11 cellular contexts compared by ENCODE assay signal in genomic region chr5:171314728-171315385, GRCh38. TPM values are rescaled to one million over a fixed set of nuclear protein-coding genes. Genes with fewer than 3 reads are reported as not detected.
DNase-seq lines count a peak whose midpoint lies in the region; ATAC-seq, FAIRE-seq and TF ChIP-seq lines count a peak whose summit lies in the region.
"Had no signal": no experiment of that assay in that cellular context is flagged by ENCODE, and none has a peak within 500 bp of the region (broad histone marks: within the 10 kb centered on the region; RNA-seq: fewer than 3 reads in every experiment).

No MANE protein-coding gene starts in this region.

- 0 to 3% methylated on average over 8 to 53 of the region's 53 CpGs for WGBS in testis, 2 donors

- H3K4me1 Mint-ChIP-seq in activated CD4-positive, alpha-beta T cell treated with anti-CD3 and anti-CD28 coated beads for 36 hours: peaks cover 23% of the 10 kb centered on the region

- FAIRE-seq in H54 (lab: Jason Lieb, UNC): no peak

- H3K36me3 Mint-ChIP-seq in activated CD4-positive, alpha-beta T cell treated with anti-CD3 and anti-CD28 coated beads for 36 hours (ENCODE audit: low read depth): no peaks in the 10 kb centered on the region

- H3K27ac Mint-ChIP-seq in activated CD4-positive, alpha-beta T cell treated with anti-CD3 and anti-CD28 coated beads for 36 hours: no peak overlapping the region

- H3K36me3 ChIP-seq in brain microvascular endothelial cell (replicated peaks) (no peaks in the 10 kb centered on the region), left lung (no peaks in the 10 kb centered on the region), testis (ENCODE audit: low read depth, missing control alignments) (no peaks in the 10 kb centered on the region)

- no peaks in the 10 kb centered on the region for H3K9me3 ChIP-seq in left lung
- H3K9me3 ChIP-seq in testis: no peaks in the 10 kb centered on the region

- POLR2A ChIA-PET in activated CD4-positive, alpha-beta T cell treated with anti-CD3 and anti-CD28 coated beads for 36 hours (lab: Charles Lee): no interaction called here

- H3K27me3 Mint-ChIP-seq in activated CD4-positive, alpha-beta T cell treated with anti-CD3 and anti-CD28 coated beads for 36 hours: peaks cover 65% of the 10 kb centered on the region

- H3K4me1 ChIP-seq in left lung (peaks cover 18 to 46% of the 10 kb centered on the region in 2 donors), testis (peaks cover 30% of the 10 kb centered on the region)

- TF ChIP-seq POLR2A in testis (IDR thresholded peaks at IDR 0.05): no peak
- TF ChIP-seq POLR2A in H54 (IDR thresholded peaks at IDR 0.05; ENCODE audit: low read depth, low read length): no peak
- no peak for TF ChIP-seq POLR2A in GM18505 (IDR thresholded peaks at IDR 0.05; ENCODE audit: borderline replicate concordance, extremely low read depth, insufficient read depth, insufficient read length)

- H3K4me3 Mint-ChIP-seq in activated CD4-positive, alpha-beta T cell treated with anti-CD3 and anti-CD28 coated beads for 36 hours: no peak overlapping the region

- TF ChIP-seq CTCF in brain microvascular endothelial cell (IDR thresholded peaks at IDR 0.05; ENCODE audit: low read depth, low read length, missing control alignments) (peak; percentile 12), left lung (IDR thresholded peaks at IDR 0.05) (no peak), testis (IDR thresholded peaks at IDR 0.05) (no peak)

- H3K27me3 ChIP-seq in brain microvascular endothelial cell (replicated peaks): peaks cover 95% of the 10 kb centered on the region
- H3K27me3 ChIP-seq in left lung: peaks cover 97 to 100% of the 10 kb centered on the region in 2 donors
- H3K27me3 ChIP-seq in testis: peaks cover 6% of the 10 kb centered on the region

- no peak overlapping the region for H3K4me3 ChIP-seq in brain microvascular endothelial cell (ENCODE audit: low read depth, low read length)
- no peak overlapping the region for H3K4me3 ChIP-seq in left lung
- no peak overlapping the region for H3K4me3 ChIP-seq in testis

- CTCF ChIA-PET in activated CD4-positive, alpha-beta T cell treated with anti-CD3 and anti-CD28 coated beads for 36 hours (lab: Charles Lee): interaction anchor here (1.3 kb wide), 1 partner anchor 8 kb away, joined by 3 read pairs; no protein-coding TSS in a partner anchor

- DNase-seq in activated CD4-positive, alpha-beta T cell treated with anti-CD3 and anti-CD28 coated beads for 36 hours: peak; percentile 7
- no peak for DNase-seq in activated CD4-positive, alpha-beta T cell treated with anti-CD3 and anti-CD28 coated beads, Interleukin-2, amount 50 U/mL, for 4 hours
- no peak for DNase-seq in brain microvascular endothelial cell
- DNase-seq in left lung: peak in 1 of 2 donors; percentile 68
- peak; percentile 50 for DNase-seq in testis
- no peak for DNase-seq in H54 (ENCODE audit: insufficient read length, low spot score)
- no peak for DNase-seq in amniotic stem cell (lab: John Stamatoyannopoulos, UW)
- DNase-seq: Kasumi-1, NCI-H187 had no signal

- no peak for ATAC-seq in activated CD4-positive, alpha-beta T cell treated with anti-CD3 and anti-CD28 coated beads for 36 hours
- peak; percentile 50 for ATAC-seq in left lung
- no peak for ATAC-seq in GM18505 (IDR thresholded peaks at IDR 0.05; ENCODE audit: unreplicated experiment)

- in situ Hi-C loops in brain microvascular endothelial cell (cut with HindIII; ENCODE audit: low pct_ligation_motif_present, low sequenced_read_pairs): no loop called here

- intact Hi-C loops in activated CD4-positive, alpha-beta T cell treated with anti-CD3 and anti-CD28 coated beads for 36 hours (cut with DNase I, micrococcal nuclease): loop anchor here (5.0 to 10.0 kb wide), 2 partner anchors 1917 to 1930 kb away; no protein-coding TSS in a partner anchor
- intact Hi-C loops in left lung (cut with DNase I) (no loop called here), testis (cut with DNase I; ENCODE audit: low total_unique reads) (no loop called here)

- H3K9me3 Mint-ChIP-seq in activated CD4-positive, alpha-beta T cell treated with anti-CD3 and anti-CD28 coated beads for 36 hours (ENCODE audit: low read depth): no peaks in the 10 kb centered on the region

- no peak overlapping the region for H3K27ac ChIP-seq in brain microvascular endothelial cell
- H3K27ac ChIP-seq in left lung: no peak overlapping the region
- no peak overlapping the region for H3K27ac ChIP-seq in testis
- H3K27ac ChIP-seq: 22Rv1 had no signal

RNA-seq across cellular contexts. Expression of gene TLX3, which starts 5.8 kb away (rescaled TPM):
- not detected for total RNA-seq in activated CD4-positive, alpha-beta T cell treated with anti-CD3 and anti-CD28 coated beads for 36 hours
- not detected for total RNA-seq in left lung
- not detected for total RNA-seq in testis
- 0.21 TPM for polyA plus RNA-seq in testis (ENCODE audit: insufficient read depth, low read depth, low replicate concordance)

Comparison
In these comparisons a context has a peak if more than half of its experiments do, and no peak if none do; other contexts are left out.
1. DNase-seq: peak in activated CD4-positive, alpha-beta T cell treated with anti-CD3 and anti-CD28 coated beads for 36 hours (single experiment) and testis (single experiment); none in activated CD4-positive, alpha-beta T cell treated with anti-CD3 and anti-CD28 coated beads, Interleukin-2, amount 50 U/mL, for 4 hours (0 of 2), brain microvascular endothelial cell (single experiment), H54 (single experiment) and amniotic stem cell (single experiment).
2. intact Hi-C loops: an anchor here in activated CD4-positive, alpha-beta T cell treated with anti-CD3 and anti-CD28 coated beads for 36 hours (5.0 to 10.0 kb wide); none called in left lung and testis.